ENCODE assay signal across 18 cellular contexts in genomic region chr6:43784049-43784855, GRCh38.
"Had no signal": no experiment of that assay in that cellular context is flagged by ENCODE, and none has a peak within 500 bp of the region (broad histone marks: within the 10 kb centered on the region; RNA-seq: fewer than 3 reads in every experiment).

No MANE protein-coding gene starts in this region.

- DNase-seq: activated CD4-positive, alpha-beta T cell treated with anti-CD3 and anti-CD28 coated beads, Interleukin-2, amount 50 U/mL, for 4 hours; activated effector memory CD4-positive, alpha-beta T cell treated with Interleukin-2 at 50 U/mL for 16 hours; activated naive CD4-positive, alpha-beta T cell treated with anti-CD3 and anti-CD28 coated beads, Interleukin-2, amount 50 U/mL, for 16 hours; activated T-cell treated with anti-CD3 and anti-CD28 coated beads for 4 hours; caudate nucleus; foreskin fibroblast; glutamatergic neuron; kidney; ovary; retina; stimulated activated naive CD4-positive, alpha-beta T cell; substantia nigra; T-helper 9 cell; uterus had no signal

- H3K36me3 ChIP-seq: neural progenitor cell, ovary, uterus had no signal

- H3K27ac ChIP-seq: neural progenitor cell, ovary, tibial nerve, uterus had no signal

- H3K4me3 Mint-ChIP-seq: mesothelial cell of epicardium, neural progenitor cell had no signal

- H3K4me1 ChIP-seq: neural progenitor cell, uterus had no signal

- H3K27ac Mint-ChIP-seq: mesothelial cell of epicardium, neural progenitor cell had no signal

- H3K27me3 ChIP-seq: neural progenitor cell, ovary, tibial nerve, uterus had no signal

- H3K9me3 Mint-ChIP-seq: mesothelial cell of epicardium, neural progenitor cell had no signal

- ATAC-seq: activated CD4-positive, CD25-positive, alpha-beta regulatory T cell treated with anti-CD3 and anti-CD28 coated beads, Interleukin-2, amount 50 U/mL, for 24 hours had no signal

- H3K4me1 Mint-ChIP-seq: neural progenitor cell had no signal

- H3K9me3 ChIP-seq: ovary, tibial nerve, uterus had no signal

- H3K4me3 ChIP-seq: neural progenitor cell, ovary, tibial nerve, uterus had no signal
